8 cellular contexts compared by ENCODE assay signal in the genomic region with DNA sequence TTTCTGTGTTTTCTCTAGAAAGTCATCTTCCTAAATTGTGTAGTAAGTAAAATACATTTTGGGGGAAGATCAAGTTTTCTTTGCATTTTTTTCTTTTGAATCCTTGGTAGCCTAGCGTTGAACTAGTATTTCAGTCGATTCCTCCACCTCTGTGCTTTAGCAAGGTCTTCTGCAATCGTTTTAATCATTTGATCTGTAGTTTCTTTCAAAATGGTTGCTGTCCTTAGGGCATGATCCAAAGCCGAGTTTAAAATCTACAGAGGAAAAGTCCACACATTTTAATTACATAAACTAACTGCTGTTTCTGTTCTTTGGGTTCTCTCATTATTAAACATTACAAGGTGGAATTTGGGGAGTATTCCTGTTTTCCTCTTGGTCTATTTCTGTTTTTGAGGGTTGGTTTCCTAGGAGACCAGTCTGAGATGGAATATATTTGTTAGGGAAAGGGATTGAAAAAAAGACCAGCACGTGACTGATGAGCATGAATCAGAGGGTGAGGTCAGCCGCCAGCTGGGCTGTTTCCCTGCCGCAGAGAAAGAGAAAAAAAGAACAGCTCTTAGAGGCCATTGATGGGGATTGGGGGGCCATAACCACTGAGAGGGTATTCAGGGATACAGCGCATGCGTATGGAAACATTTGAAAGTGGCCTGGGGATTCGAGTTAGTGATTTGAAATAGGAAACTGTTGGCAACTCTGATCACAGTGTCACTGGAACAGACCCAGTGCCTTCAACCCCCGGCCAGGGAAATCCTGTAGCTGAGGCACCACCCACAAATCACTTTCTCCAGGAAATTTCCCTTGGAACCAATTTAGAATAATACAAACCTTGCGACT. TPM values are rescaled to one million over a fixed set of nuclear protein-coding genes. Genes with fewer than 3 reads are reported as not detected.
A peak's percentile ranks its signal among the peaks of the same experiment; 100 is the strongest.
DNase-seq lines count a peak whose midpoint lies in the region; ATAC-seq and TF ChIP-seq lines count a peak whose summit lies in the region.

No MANE protein-coding gene starts in this region.

- 19% methylated on average over 12 of the region's 12 CpGs for WGBS in right cardiac atrium

- intact Hi-C loops in right cardiac atrium (cut with DNase I), result no loop called here

- peak overlapping the region; percentile 95 for H3K27ac ChIP-seq in right cardiac atrium (ENCODE audit: low read length)

- no peaks in the 10 kb centered on the region for H3K9me3 ChIP-seq in right cardiac atrium (ENCODE audit: control insufficient read depth, low read length)

- ATAC-seq in right cardiac atrium (peak; percentile 85 to 93), HG03139 (IDR thresholded peaks at IDR 0.05; ENCODE audit: unreplicated experiment) (no peak), HG02798 (IDR thresholded peaks at IDR 0.05; ENCODE audit: poor library complexity, unreplicated experiment) (no peak)

- no peak for TF ChIP-seq CTCF in progenitor cell of endocrine pancreas (IDR thresholded peaks at IDR 0.05; ENCODE audit: unreplicated experiment)

- H3K27me3 ChIP-seq in right cardiac atrium (ENCODE audit: control insufficient read depth, insufficient read depth), result no peaks in the 10 kb centered on the region

- DNase-seq in AG20443 (ENCODE audit: low spot score) (peak; percentile 84), MV-4-11 (lab: John Stamatoyannopoulos, UW) (peak; percentile 8), anterior cingulate cortex (lab: John Stamatoyannopoulos, UW) (peak in 57 of 58 donors; percentile 23 to 94 (median 79)), right cardiac atrium (peak; percentile 75 to 86 (median 85)), progenitor cell of endocrine pancreas (ENCODE audit: low spot score, unreplicated experiment) (no peak), T-helper 1 cell (no peak)

- peak overlapping the region; percentile 28 for H3K4me3 ChIP-seq in right cardiac atrium (ENCODE audit: low read length)

- H3K4me1 ChIP-seq in right cardiac atrium (ENCODE audit: control insufficient read depth, insufficient read depth, low read length), result no peaks in the 10 kb centered on the region

- H3K9me3 Mint-ChIP-seq in progenitor cell of endocrine pancreas (ENCODE audit: low read depth), result no peaks in the 10 kb centered on the region

- no peaks in the 10 kb centered on the region for H3K36me3 Mint-ChIP-seq in progenitor cell of endocrine pancreas (ENCODE audit: insufficient read depth)

- peaks cover 14% of the 10 kb centered on the region for H3K4me1 Mint-ChIP-seq in progenitor cell of endocrine pancreas (ENCODE audit: low read depth)

- no peak overlapping the region for H3K4me3 Mint-ChIP-seq in progenitor cell of endocrine pancreas (ENCODE audit: low read depth)

- H3K27ac Mint-ChIP-seq in progenitor cell of endocrine pancreas, result peak overlapping the region; percentile 85

- no peaks in the 10 kb centered on the region for H3K27me3 Mint-ChIP-seq in progenitor cell of endocrine pancreas

RNA-seq across cellular contexts. Expression of gene AKNAD1, which starts 40.6 kb away (rescaled TPM):
- not detected for total RNA-seq in right cardiac atrium
- not detected for polyA plus RNA-seq in right cardiac atrium
- not detected in 2 replicates for total RNA-seq in progenitor cell of endocrine pancreas

Comparison
In these comparisons a context has a peak if more than half of its experiments do, and no peak if none do; other contexts are left out.
1. DNase-seq: peak in AG20443 (single experiment), MV-4-11 (single experiment), anterior cingulate cortex (57 of 58) and right cardiac atrium (3 of 3); none in progenitor cell of endocrine pancreas (single experiment) and T-helper 1 cell (0 of 5).
2. ATAC-seq: peak in right cardiac atrium (2 of 2); none in HG03139 (single experiment) and HG02798 (single experiment).